In genomic region chr2:30149513-30149912, GRCh38 we compare ENCODE assay signal across 9 cellular contexts. TPM values are rescaled to one million over a fixed set of nuclear protein-coding genes. Genes with fewer than 3 reads are reported as not detected.
A peak's percentile ranks its signal among the peaks of the same experiment; 100 is the strongest.
DNase-seq lines count a peak whose midpoint lies in the region; ATAC-seq and TF ChIP-seq lines count a peak whose summit lies in the region.
"Had no signal": no experiment of that assay in that cellular context is flagged by ENCODE, and none has a peak within 500 bp of the region (broad histone marks: within the 10 kb centered on the region; RNA-seq: fewer than 3 reads in every experiment).

No MANE protein-coding gene starts in this region.

- H3K4me1 ChIP-seq in BE2C, result peaks cover 20% of the 10 kb centered on the region
- peaks cover 68% of the 10 kb centered on the region for H3K4me1 ChIP-seq in lower lobe of right lung

- H3K27me3 Mint-ChIP-seq in activated T-helper 17 cell treated with anti-CD3 and anti-CD28 coated beads, Interleukin-2, amount 50 U/mL, for 72 hours, result no peaks in the 10 kb centered on the region

- H3K27me3 ChIP-seq in BE2C (no peaks in the 10 kb centered on the region), H7 (ENCODE audit: control insufficient read depth, insufficient read depth, low read length) (peaks cover 4% of the 10 kb centered on the region), lower lobe of right lung (ENCODE audit: low read depth) (no peaks in the 10 kb centered on the region)

- intact Hi-C loops in lower lobe of right lung (cut with DNase I), result no loop called here

- H3K9me3 ChIP-seq in BE2C, result no peaks in the 10 kb centered on the region
- no peaks in the 10 kb centered on the region for H3K9me3 ChIP-seq in lower lobe of right lung

- H3K27ac ChIP-seq in lower lobe of right lung, result peak overlapping the region; percentile 99

- H3K36me3 Mint-ChIP-seq in activated T-helper 17 cell treated with anti-CD3 and anti-CD28 coated beads, Interleukin-2, amount 50 U/mL, for 72 hours (ENCODE audit: low read depth), result peaks cover 74% of the 10 kb centered on the region

- H3K4me3 ChIP-seq in BE2C (ENCODE audit: low read depth, low read length) (peak overlapping the region; percentile 39), H7 (ENCODE audit: insufficient read depth, low read depth, low read length) (0 out of 2 replicates have a peak overlapping the region, but pooled peaks have one; percentile 8), lower lobe of right lung (peak overlapping the region; percentile 7)

- no peaks in the 10 kb centered on the region for H3K9me3 Mint-ChIP-seq in activated T-helper 17 cell treated with anti-CD3 and anti-CD28 coated beads, Interleukin-2, amount 50 U/mL, for 72 hours

- peak overlapping the region; percentile 71 for H3K4me3 Mint-ChIP-seq in activated T-helper 17 cell treated with anti-CD3 and anti-CD28 coated beads, Interleukin-2, amount 50 U/mL, for 72 hours

- no peak for ATAC-seq in activated T-helper 17 cell treated with anti-CD3 and anti-CD28 coated beads, Interleukin-2, amount 50 U/mL, for 72 hours (replicated peaks)
- ATAC-seq in lower lobe of right lung (no peak), HG02763 (IDR thresholded peaks at IDR 0.05; ENCODE audit: unreplicated experiment) (no peak)

- peaks cover 30% of the 10 kb centered on the region for H3K4me1 Mint-ChIP-seq in activated T-helper 17 cell treated with anti-CD3 and anti-CD28 coated beads, Interleukin-2, amount 50 U/mL, for 72 hours

- H3K36me3 ChIP-seq in BE2C (no peaks in the 10 kb centered on the region), H7 (replicated peaks; ENCODE audit: control insufficient read depth, insufficient read depth, low read length) (no peaks in the 10 kb centered on the region), lower lobe of right lung (peaks cover 14% of the 10 kb centered on the region)

- H3K27ac Mint-ChIP-seq in activated T-helper 17 cell treated with anti-CD3 and anti-CD28 coated beads, Interleukin-2, amount 50 U/mL, for 72 hours, result peak overlapping the region; percentile 76

- peak; percentile 38 for DNase-seq in BE2C
- DNase-seq in H7, result peak; percentile 61
- DNase-seq in lower lobe of right lung, result no peak
- no peak for DNase-seq in inferior parietal cortex (ENCODE audit: extremely low spot score)
- no peak for DNase-seq in NCI-H2081 treated with DMSO at 0.1 percent for 48 hours (lab: John Stamatoyannopoulos, UW)
- no peak for DNase-seq in NCI-H187 (lab: John Stamatoyannopoulos, UW)
- DNase-seq: effector CD8-positive, alpha-beta T cell had no signal

- no peak for TF ChIP-seq CTCF in BE2C (IDR thresholded peaks at IDR 0.05; ENCODE audit: low read depth, low read length)
- no peak for TF ChIP-seq CTCF in lower lobe of right lung (IDR thresholded peaks at IDR 0.05)

RNA-seq across cellular contexts. Expression of gene YPEL5, which starts 2.7 kb away (rescaled TPM):
- polyA plus RNA-seq in BE2C (2012; ENCODE audit: insufficient read depth, insufficient read length, low read depth), result 30.1 TPM
- 28.7 and 30.1 TPM in 2 replicates for total RNA-seq in H7 (2014; rRNA removed; shearing (Covaris generic))
- 10 to 100 TPM; 27.1 to 55.3 TPM for total RNA-seq in activated T-helper 17 cell treated with anti-CD3 and anti-CD28 coated beads, Interleukin-2, amount 50 U/mL, for 72 hours
- 98.0 TPM for total RNA-seq in lower lobe of right lung

Comparison
In these comparisons a context has a peak if more than half of its experiments do, and no peak if none do; other contexts are left out.
1. DNase-seq: peak in BE2C (single experiment) and H7 (single experiment); none in lower lobe of right lung (single experiment), inferior parietal cortex (single experiment), NCI-H2081 treated with DMSO at 0.1 percent for 48 hours (single experiment) and NCI-H187 (0 of 2).
2. Peak in every context shown above with its lines, with median percentiles within 50 percentile points of each other: H3K4me3 ChIP-seq.